ENCODE assay signal across 18 cellular contexts in genomic region chr7:47256016-47256415, GRCh38.
A peak's percentile ranks its signal among the peaks of the same experiment; 100 is the strongest.
DNase-seq lines count a peak whose midpoint lies in the region; ATAC-seq and TF ChIP-seq lines count a peak whose summit lies in the region.
"Had no signal": no experiment of that assay in that cellular context is flagged by ENCODE, and none has a peak within 500 bp of the region (broad histone marks: within the 10 kb centered on the region; RNA-seq: fewer than 3 reads in every experiment).

No MANE protein-coding gene starts in this region.

- no peak overlapping the region for H3K14ac ChIP-seq in neuronal stem cell (ENCODE audit: low read length)

- H2BK5ac ChIP-seq in neuronal stem cell (ENCODE audit: low read length), result no peak overlapping the region

- no peak overlapping the region for H2BK15ac ChIP-seq in neuronal stem cell (ENCODE audit: low read length)

- no peaks in the 10 kb centered on the region for H3K79me1 ChIP-seq in neuronal stem cell (ENCODE audit: low read depth, low read length)

- H4K20me1 ChIP-seq in BLaER1, result no peaks in the 10 kb centered on the region

- no peak overlapping the region for H2AK5ac ChIP-seq in neuronal stem cell (ENCODE audit: low read depth, low read length)

- H3K4ac ChIP-seq in neuronal stem cell (ENCODE audit: low read length), result no peak overlapping the region

- no peak for TF ChIP-seq POLR2A in prostate gland (IDR thresholded peaks at IDR 0.05)

- DNase-seq in SK-MEL-5 (ENCODE audit: low read depth, low spot score), result peak; percentile 80
- DNase-seq in lower lobe of right lung, result peak; percentile 17
- peak; percentile 55 for DNase-seq in stromal cell of bone marrow (ENCODE audit: low read depth)
- DNase-seq in prostate gland (ENCODE audit: low spot score), result no peak
- DNase-seq in activated CD4-positive, alpha-beta T cell treated with anti-CD3 and anti-CD28 coated beads, Interleukin-2, amount 50 U/mL, for 48 hours, result no peak
- no peak for DNase-seq in neuronal stem cell (ENCODE audit: low spot score)
- DNase-seq: AML-193; CD8-positive, alpha-beta memory T cell; DND-41; MM.1S; NCI-H1105; NCI-H1930; NCI-H2171; NCI-H446 treated with DMSO at 0.1 percent for 48 hours; NCI-H748 treated with DMSO at 0.1 percent for 48 hours; PC-3 had no signal

- TF ChIP-seq CTCF in lower lobe of right lung (IDR thresholded peaks at IDR 0.05), result no peak
- no peak for TF ChIP-seq CTCF in prostate gland (IDR thresholded peaks at IDR 0.05)

- H2BK120ac ChIP-seq in neuronal stem cell (ENCODE audit: low read depth, low read length), result no peak overlapping the region

- H3K9ac ChIP-seq in BLaER1 (no peak overlapping the region), neuronal stem cell (ENCODE audit: low read depth, low read length, poor library complexity) (no peak overlapping the region)
- H3K9ac ChIP-seq: KMS-11 had no signal

- H4K91ac ChIP-seq in neuronal stem cell (ENCODE audit: low read depth, low read length, poor library complexity), result no peak overlapping the region

- no peaks in the 10 kb centered on the region for H3K27me3 ChIP-seq in BLaER1
- no peaks in the 10 kb centered on the region for H3K27me3 ChIP-seq in lower lobe of right lung (ENCODE audit: low read depth)
- no peaks in the 10 kb centered on the region for H3K27me3 ChIP-seq in prostate gland (replicated peaks; ENCODE audit: insufficient read depth)
- H3K27me3 ChIP-seq in neuronal stem cell (ENCODE audit: control insufficient read depth in 3 of 3, insufficient read depth in 3 of 3, low read depth in 1 of 3, low read length in 3 of 3), result peaks cover 0 to 16% (median 0%) of the 10 kb centered on the region in 3 experiments

- H3K27ac ChIP-seq in BLaER1, result no peak overlapping the region
- H3K27ac ChIP-seq in lower lobe of right lung, result no peak overlapping the region
- H3K27ac ChIP-seq in prostate gland, result no peak overlapping the region
- H3K27ac ChIP-seq in neuronal stem cell (replicated peaks; ENCODE audit: low read length), result no peak overlapping the region
- H3K27ac ChIP-seq: KMS-11 had no signal

- intact Hi-C loops in lower lobe of right lung (cut with DNase I) (no loop called here), prostate gland (cut with DNase I) (no loop called here)

- no peak for ATAC-seq in lower lobe of right lung
- ATAC-seq: PC-3 had no signal

- H3K4me3 ChIP-seq in BLaER1, result no peak overlapping the region
- H3K4me3 ChIP-seq in lower lobe of right lung, result no peak overlapping the region
- no peak overlapping the region for H3K4me3 ChIP-seq in prostate gland
- H3K4me3 ChIP-seq in neuronal stem cell (ENCODE audit: low read length in 2 of 2), result no peak overlapping the region

- no peak overlapping the region for H4K8ac ChIP-seq in neuronal stem cell (ENCODE audit: low read depth, low read length)

- no peak overlapping the region for H2AFZ ChIP-seq in neuronal stem cell (ENCODE audit: low read length)

- H3K18ac ChIP-seq in neuronal stem cell (ENCODE audit: low read length), result no peak overlapping the region

- H3K9me3 ChIP-seq in BLaER1, result peaks cover 10% of the 10 kb centered on the region
- no peaks in the 10 kb centered on the region for H3K9me3 ChIP-seq in lower lobe of right lung
- H3K9me3 ChIP-seq in prostate gland, result no peaks in the 10 kb centered on the region
- no peaks in the 10 kb centered on the region for H3K9me3 ChIP-seq in neuronal stem cell (replicated peaks in 1 of 2; ENCODE audit: control insufficient read depth in 2 of 2, insufficient read depth in 1 of 2, low read depth in 1 of 2, low read length in 2 of 2)

- H3K36me3 ChIP-seq in BLaER1 (no peaks in the 10 kb centered on the region), lower lobe of right lung (no peaks in the 10 kb centered on the region), prostate gland (no peaks in the 10 kb centered on the region), neuronal stem cell (replicated peaks in 1 of 2; ENCODE audit: control insufficient read depth in 2 of 2, insufficient read depth in 2 of 2, low read length in 2 of 2) (no peaks in the 10 kb centered on the region)

- in situ Hi-C loops in SK-MEL-5 (cut with HindIII; ENCODE audit: low pct_unique_long_range_greater_than_20kb, low sequenced_read_pairs), result no loop called here

- H3K4me1 ChIP-seq in BLaER1 (peaks cover 35% of the 10 kb centered on the region), lower lobe of right lung (peaks cover 19% of the 10 kb centered on the region), prostate gland (replicated peaks) (no peaks in the 10 kb centered on the region), neuronal stem cell (ENCODE audit: control insufficient read depth in 2 of 2, insufficient read depth in 1 of 2, low read depth in 1 of 2, low read length in 2 of 2) (peaks cover 3 to 7% of the 10 kb centered on the region in 2 donors)

- no peak overlapping the region for H2BK12ac ChIP-seq in neuronal stem cell (ENCODE audit: low read length)

- WGBS in prostate gland, result 49% methylated on average over 4 of the region's 4 CpGs
- WGBS in neuronal stem cell (ENCODE audit: extremely low coverage in 2 of 2, insufficient read length in 2 of 2, insufficient replicate concordance in 1 of 2), 2 donors, result no CpG with 5 or more reads among the region's 4 CpGs

- no peak overlapping the region for H3K23ac ChIP-seq in neuronal stem cell (ENCODE audit: low read depth, low read length, poor library complexity)

- H3K4me2 ChIP-seq in BLaER1 (peak overlapping the region; percentile 88), neuronal stem cell (ENCODE audit: insufficient read depth, low read length, poor library complexity, severe bottlenecking) (no peak overlapping the region)
- H3K4me2 ChIP-seq: KMS-11 had no signal

Comparison
In these comparisons a context has a peak if more than half of its experiments do, and no peak if none do; other contexts are left out.
1. DNase-seq: peak in SK-MEL-5 (single experiment), lower lobe of right lung (single experiment) and stromal cell of bone marrow (single experiment); none in prostate gland (single experiment), activated CD4-positive, alpha-beta T cell treated with anti-CD3 and anti-CD28 coated beads, Interleukin-2, amount 50 U/mL, for 48 hours (0 of 2) and neuronal stem cell (single experiment).